1 cellular context compared by ENCODE assay signal in the genomic region with DNA sequence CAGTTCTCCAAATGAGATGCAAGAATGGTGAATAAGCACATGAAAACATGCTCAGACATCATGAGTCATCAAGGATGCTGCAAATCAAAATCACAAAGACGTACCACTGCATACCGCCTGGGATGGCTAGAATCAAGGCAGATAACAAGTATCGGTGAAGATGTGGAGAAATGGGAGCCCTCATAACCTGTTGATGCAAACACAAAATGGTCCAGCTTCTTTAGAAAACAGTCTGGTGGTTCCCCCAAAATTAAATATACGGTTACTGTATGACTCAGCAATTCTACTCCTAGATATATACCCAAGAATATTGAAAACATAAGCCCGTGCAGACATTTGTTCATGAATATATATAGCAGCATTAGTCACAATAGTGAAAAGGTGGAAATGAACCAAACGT.
A peak's percentile ranks its signal among the peaks of the same experiment; 100 is the strongest.
TF ChIP-seq lines count a peak whose summit lies in the region.

No MANE protein-coding gene starts in this region.

TF ChIP-seq in H1, 55 proteins besides CTCF, POLR2A, EP300 and RAD21:
- TF ChIP-seq BACH1 (IDR thresholded peaks at IDR 0.05; ENCODE audit: low read length) (0 out of 2 replicates have a peak, but pooled peaks have one; percentile 14), CHD2 (IDR thresholded peaks at IDR 0.05; ENCODE audit: low read length) (no peak), SP1 (IDR thresholded peaks at IDR 0.05; ENCODE audit: low read depth, low read length) (no peak), KDM5A (IDR thresholded peaks at IDR 0.05; ENCODE audit: low read length) (no peak), RFX5 (IDR thresholded peaks at IDR 0.05; ENCODE audit: borderline replicate concordance, low read depth, low read length) (no peak)
